Comparison of ENCODE assay signal across 1 cellular context in the genomic region with DNA sequence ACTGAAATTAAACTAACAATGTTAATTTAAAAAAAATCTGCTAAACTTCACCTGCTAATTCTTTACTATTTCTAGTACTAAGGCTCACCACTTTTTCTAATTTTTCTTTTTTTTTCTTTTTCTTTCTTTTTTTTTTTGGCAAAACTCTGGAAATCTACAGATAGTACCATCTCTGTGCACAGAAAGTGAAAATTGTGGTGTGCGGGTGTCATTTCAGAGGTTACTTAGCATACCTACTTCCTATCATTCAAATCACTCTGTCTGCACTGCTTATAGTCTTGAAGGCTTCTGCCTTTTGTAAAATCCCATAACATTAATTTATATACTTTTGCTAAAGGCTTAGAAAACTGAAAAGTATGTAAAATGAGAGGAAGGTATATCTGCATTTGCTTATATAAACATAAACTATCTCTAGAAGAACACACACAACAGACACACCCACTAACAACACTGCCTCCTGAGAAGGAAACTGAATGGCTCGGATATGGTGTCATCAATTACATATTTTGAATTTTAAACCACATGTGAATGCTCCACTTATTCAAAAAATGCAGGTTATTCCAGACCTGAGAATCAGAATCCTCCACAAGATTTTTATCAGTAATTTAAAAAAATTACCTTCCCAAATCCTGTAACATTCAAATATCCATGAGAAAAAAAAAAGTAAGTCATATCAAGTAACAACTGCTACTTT.
TF ChIP-seq lines count a peak whose summit lies in the region.

No MANE protein-coding gene starts in this region.

TF ChIP-seq in GM12878, 131 proteins besides CTCF, POLR2A, EP300 and RAD21 (continued from another document):
- no peak for TF ChIP-seq CEBPZ (IDR thresholded peaks at IDR 0.05; ENCODE audit: low read depth, low read length)
- no peak for TF ChIP-seq IRF5 (IDR thresholded peaks at IDR 0.05; ENCODE audit: borderline replicate concordance)
- TF ChIP-seq PAX5 (IDR thresholded peaks at IDR 0.05; ENCODE audit: borderline replicate concordance, low read depth, low read length): no peak
- TF ChIP-seq MYC (IDR thresholded peaks at IDR 0.05; ENCODE audit: insufficient read depth, insufficient read length, insufficient replicate concordance, low read length, severe bottlenecking): no peak
- TF ChIP-seq CREM (IDR thresholded peaks at IDR 0.05; ENCODE audit: low read depth): no peak
- no peak for TF ChIP-seq HSF1 (IDR thresholded peaks at IDR 0.05; ENCODE audit: low read depth, low read length)
- TF ChIP-seq BCL11A (IDR thresholded peaks at IDR 0.05; ENCODE audit: low read depth, low read length): no peak
- TF ChIP-seq CBX5 (IDR thresholded peaks at IDR 0.05; ENCODE audit: low read depth): no peak
- TF ChIP-seq RFX5 (IDR thresholded peaks at IDR 0.05; ENCODE audit: low read depth, low read length): no peak
- TF ChIP-seq TCF3 (IDR thresholded peaks at IDR 0.05; ENCODE audit: borderline replicate concordance, insufficient read depth, low read depth, low read length): no peak
- no peak for TF ChIP-seq PML (IDR thresholded peaks at IDR 0.05; ENCODE audit: low read length)
